Comparison of ENCODE assay signal across 19 cellular contexts in genomic region chr2:229601936-229602335, GRCh38.
"Had no signal": no experiment of that assay in that cellular context is flagged by ENCODE, and none has a peak within 500 bp of the region (broad histone marks: within the 10 kb centered on the region; RNA-seq: fewer than 3 reads in every experiment).

No MANE protein-coding gene starts in this region.

- H3K27ac ChIP-seq: brain microvascular endothelial cell, cardiac muscle cell had no signal

- H3K4me3 ChIP-seq: cardiac muscle cell, MG63 had no signal

- H3K36me3 ChIP-seq: brain microvascular endothelial cell, cardiac muscle cell had no signal

- ATAC-seq: activated CD4-positive, CD25-positive, alpha-beta regulatory T cell treated with anti-CD3 and anti-CD28 coated beads, Interleukin-2, amount 50 U/mL, for 24 hours; activated CD8-positive, alpha-beta T cell treated with anti-CD3 and anti-CD28 coated beads, Interleukin-2, amount 10 ng/mL, durations not matched to agents 7 days and 5 days; T-cell had no signal

- DNase-seq: activated CD4-positive, alpha-beta T cell treated with anti-CD3 and anti-CD28 coated beads for 4 hours; activated CD8-positive, alpha-beta memory T cell treated with anti-CD3 and anti-CD28 coated beads, Interleukin-2, amount 50 U/mL, for 48 hours; activated CD8-positive, alpha-beta T cell treated with anti-CD3 and anti-CD28 coated beads, Interleukin-2, amount 10 ng/mL, durations not matched to agents 7 days and 5 days; activated T-cell treated with anti-CD3 and anti-CD28 coated beads, Interleukin-2, amount 50 U/mL, for 1 hour; aorta; brain microvascular endothelial cell; MG63; MV-4-11; NCI-H1092 treated with DMSO at 0.1 percent for 48 hours; NCI-H1417 treated with DMSO at 0.1 percent for 48 hours; NCI-H1694; NCI-H2029; NCI-H510A treated with DMSO at 0.1 percent for 48 hours; NCI-H69; NK-92 treated with Interleukin-12 subunit alpha and Interleukin-12 subunit beta, amount 100 ng/mL, for 24 hours; SIG-M5; T-cell had no signal

- H3K27me3 ChIP-seq: brain microvascular endothelial cell, cardiac muscle cell, MG63 had no signal

- H3K9me3 ChIP-seq: MG63 had no signal
